Comparison of ENCODE assay signal across 8 cellular contexts in genomic region chr1:203320546-203321272, GRCh38. TPM values are rescaled to one million over a fixed set of nuclear protein-coding genes. Genes with fewer than 3 reads are reported as not detected.
DNase-seq lines count a peak whose midpoint lies in the region; ATAC-seq lines count a peak whose summit lies in the region.

No MANE protein-coding gene starts in this region.

- intact Hi-C loops in CD4-positive, alpha-beta memory T cell (cut with micrococcal nuclease): loop anchor here (1.0 to 5.0 kb wide), 3 partner anchors 10 to 307 kb away; partner anchors contain the start of genes ATP2B4 and BTG2
- intact Hi-C loops in left cardiac atrium (cut with DNase I): no loop called here

- no peaks in the 10 kb centered on the region for H3K9me3 Mint-ChIP-seq in CD4-positive, alpha-beta memory T cell
- no peaks in the 10 kb centered on the region for H3K9me3 Mint-ChIP-seq in activated T-cell treated with anti-CD3 and anti-CD28 coated beads, Interleukin-2, amount 50 U/mL, for 4 hours
- H3K9me3 Mint-ChIP-seq in stimulated activated memory B cell treated with anti-CD40 and anti-IgM and Interleukin-4, amounts not matched to agents 10 μg/mL and 1 μg/mL and 100 μg/mL, for 72 hours: no peaks in the 10 kb centered on the region

- no peaks in the 10 kb centered on the region for H3K9me3 ChIP-seq in CD4-positive, alpha-beta memory T cell (ENCODE audit: control insufficient read depth in 1 of 2, low read length in 2 of 2)

- H3K4me1 Mint-ChIP-seq in CD4-positive, alpha-beta memory T cell: peaks cover 72 to 93% (median 84%) of the 10 kb centered on the region in 4 donors
- peaks cover 85% of the 10 kb centered on the region for H3K4me1 Mint-ChIP-seq in activated T-cell treated with anti-CD3 and anti-CD28 coated beads, Interleukin-2, amount 50 U/mL, for 4 hours (ENCODE audit: low read depth)
- H3K4me1 Mint-ChIP-seq in stimulated activated memory B cell treated with anti-CD40 and anti-IgM and Interleukin-4, amounts not matched to agents 10 μg/mL and 1 μg/mL and 100 μg/mL, for 72 hours: peaks cover 94% of the 10 kb centered on the region

- ATAC-seq in GM19043 (IDR thresholded peaks at IDR 0.05; ENCODE audit: low read depth, unreplicated experiment) (peak; percentile 64), HG03139 (IDR thresholded peaks at IDR 0.05; ENCODE audit: unreplicated experiment) (peak; percentile 57), left cardiac atrium (peak; percentile 18 to 54)
- peak; percentile 50 to 55 for ATAC-seq in activated T-cell treated with anti-CD3 and anti-CD28 coated beads, Interleukin-2, amount 50 U/mL, for 4 hours
- ATAC-seq in stimulated activated memory B cell treated with anti-CD40 and anti-IgM and Interleukin-4, amounts not matched to agents 10 μg/mL and 1 μg/mL and 100 μg/mL, for 72 hours: peak; percentile 80

- DNase-seq in CD4-positive, alpha-beta memory T cell: peak; percentile 83 to 90 (median 87)
- peak; percentile 92 for DNase-seq in NCI-H345 (lab: John Stamatoyannopoulos, UW)
- DNase-seq in activated T-cell treated with anti-CD3 and anti-CD28 coated beads, Interleukin-2, amount 50 U/mL, for 4 hours: peak; percentile 39
- DNase-seq in left cardiac atrium: no peak
- DNase-seq in putamen (ENCODE audit: low spot score): no peak

- peak overlapping the region; percentile 61 to 93 (median 83) for H3K4me3 Mint-ChIP-seq in CD4-positive, alpha-beta memory T cell
- H3K4me3 Mint-ChIP-seq in activated T-cell treated with anti-CD3 and anti-CD28 coated beads, Interleukin-2, amount 50 U/mL, for 4 hours: peak overlapping the region; percentile 33
- peak overlapping the region; percentile 38 for H3K4me3 Mint-ChIP-seq in stimulated activated memory B cell treated with anti-CD40 and anti-IgM and Interleukin-4, amounts not matched to agents 10 μg/mL and 1 μg/mL and 100 μg/mL, for 72 hours

- H3K27me3 ChIP-seq in CD4-positive, alpha-beta memory T cell (ENCODE audit: insufficient read depth, low read length): no peaks in the 10 kb centered on the region

- POLR2A ChIA-PET in CD4-positive, alpha-beta memory T cell (lab: Charles Lee; ENCODE audit: partially characterized antibody): interaction anchor here (0.6 to 9.5 kb wide), 16 partner anchors 9 to 1195 kb away, joined by 3 to 1407 read pairs (median 6); partner anchors contain the start of genes ATP2B4, BTG2, LAX1 and MDM4

- H3K27ac ChIP-seq in CD4-positive, alpha-beta memory T cell (ENCODE audit: low read depth, low read length): peak overlapping the region; percentile 70

- CTCF ChIA-PET in CD4-positive, alpha-beta memory T cell (lab: Charles Lee; ENCODE audit: partially characterized antibody): interaction anchor here (1.0 to 9.5 kb wide), 6 partner anchors 12 to 48 kb away, joined by 4 to 320 read pairs (median 131); partner anchors contain the start of gene BTG2

- peaks cover 0 to 2% of the 10 kb centered on the region in 2 donors for H3K36me3 Mint-ChIP-seq in CD4-positive, alpha-beta memory T cell
- no peaks in the 10 kb centered on the region for H3K36me3 Mint-ChIP-seq in activated T-cell treated with anti-CD3 and anti-CD28 coated beads, Interleukin-2, amount 50 U/mL, for 4 hours (ENCODE audit: insufficient read depth)
- H3K36me3 Mint-ChIP-seq in stimulated activated memory B cell treated with anti-CD40 and anti-IgM and Interleukin-4, amounts not matched to agents 10 μg/mL and 1 μg/mL and 100 μg/mL, for 72 hours: peaks cover 6% of the 10 kb centered on the region

- H3K36me3 ChIP-seq in CD4-positive, alpha-beta memory T cell (ENCODE audit: insufficient read depth, low read length): no peaks in the 10 kb centered on the region

- H3K4me1 ChIP-seq in CD4-positive, alpha-beta memory T cell (ENCODE audit: insufficient read depth, low read length): peaks cover 94% of the 10 kb centered on the region

- no peaks in the 10 kb centered on the region for H3K27me3 Mint-ChIP-seq in CD4-positive, alpha-beta memory T cell
- H3K27me3 Mint-ChIP-seq in activated T-cell treated with anti-CD3 and anti-CD28 coated beads, Interleukin-2, amount 50 U/mL, for 4 hours (ENCODE audit: low read depth): no peaks in the 10 kb centered on the region
- H3K27me3 Mint-ChIP-seq in stimulated activated memory B cell treated with anti-CD40 and anti-IgM and Interleukin-4, amounts not matched to agents 10 μg/mL and 1 μg/mL and 100 μg/mL, for 72 hours: no peaks in the 10 kb centered on the region

- H3K27ac Mint-ChIP-seq in CD4-positive, alpha-beta memory T cell: peak overlapping the region; percentile 91 to 99 (median 98)
- peak overlapping the region; percentile 93 for H3K27ac Mint-ChIP-seq in stimulated activated memory B cell treated with anti-CD40 and anti-IgM and Interleukin-4, amounts not matched to agents 10 μg/mL and 1 μg/mL and 100 μg/mL, for 72 hours

- H3K4me3 ChIP-seq in CD4-positive, alpha-beta memory T cell (ENCODE audit: low read length in 2 of 2): peak overlapping the region in 1 of 2 donors; percentile 27

RNA-seq across cellular contexts. Expression of gene BTG2, which starts 15.4 kb away (rescaled TPM):
- 100 to 1,000 TPM; 197 to 201 TPM for total RNA-seq in CD4-positive, alpha-beta memory T cell
- polyA plus RNA-seq in CD4-positive, alpha-beta memory T cell: 100 to 1,000 TPM; 123 to 288 TPM
- total RNA-seq in activated T-cell treated with anti-CD3 and anti-CD28 coated beads, Interleukin-2, amount 50 U/mL, for 4 hours: 100 to 1,000 TPM in 1 of 3 donors, 10 to 100 TPM in 2; 73.0 to 101 (median 80.5) TPM
- 100 to 1,000 TPM; 187 to 259 TPM for total RNA-seq in left cardiac atrium

RNA-seq across cellular contexts. Expression of gene FMOD, which starts 30.2 kb away (rescaled TPM):
- not detected for total RNA-seq in CD4-positive, alpha-beta memory T cell
- not detected for polyA plus RNA-seq in CD4-positive, alpha-beta memory T cell
- 1 to 10 TPM in 1 of 3 donors, under 1 TPM in 2; 0.19 to 1.1 (median 0.26) TPM for total RNA-seq in activated T-cell treated with anti-CD3 and anti-CD28 coated beads, Interleukin-2, amount 50 U/mL, for 4 hours
- 10 to 100 TPM; 33.3 to 51.6 TPM for total RNA-seq in left cardiac atrium

Comparison
In these comparisons a context has a peak if more than half of its experiments do, and no peak if none do; other contexts are left out.
1. DNase-seq: peak in CD4-positive, alpha-beta memory T cell (5 of 5), NCI-H345 (single experiment) and activated T-cell treated with anti-CD3 and anti-CD28 coated beads, Interleukin-2, amount 50 U/mL, for 4 hours (single experiment); none in left cardiac atrium (single experiment) and putamen (single experiment).
2. H3K4me3 Mint-ChIP-seq: peak in every context shown above with its lines; median percentile 83 in CD4-positive, alpha-beta memory T cell; 38 in stimulated activated memory B cell treated with anti-CD40 and anti-IgM and Interleukin-4, amounts not matched to agents 10 μg/mL and 1 μg/mL and 100 μg/mL, for 72 hours; 33 in activated T-cell treated with anti-CD3 and anti-CD28 coated beads, Interleukin-2, amount 50 U/mL, for 4 hours.
3. RNA of gene FMOD, which starts 30.2 kb away (total RNA-seq): 33.3 to 51.6 TPM in left cardiac atrium; 0.19 to 1.1 TPM in activated T-cell treated with anti-CD3 and anti-CD28 coated beads, Interleukin-2, amount 50 U/mL, for 4 hours and not detected in CD4-positive, alpha-beta memory T cell; every median in the first group is over 10 times any median in the second.
4. Peak in every context shown above with its lines, with median percentiles within 50 percentile points of each other: ATAC-seq.